In genomic region chrX:50200907-50201306, GRCh38 we compare ENCODE assay signal across 28 cellular contexts. TPM values are rescaled to one million over a fixed set of nuclear protein-coding genes. Genes with fewer than 3 reads are reported as not detected.
"Had no signal": no experiment of that assay in that cellular context is flagged by ENCODE, and none has a peak within 500 bp of the region (broad histone marks: within the 10 kb centered on the region; RNA-seq: fewer than 3 reads in every experiment).

TSS of gene AKAP4 (minus strand) at chrX:50201007. CDS start at chrX:50200889, 118 bp downstream.

- ATAC-seq: activated CD8-positive, alpha-beta T cell treated with anti-CD3 and anti-CD28 coated beads for 36 hours; activated naive CD4-positive, alpha-beta T cell treated with anti-CD3 and anti-CD28 coated beads, Interleukin-2, amount 50 U/mL, for 72 hours; activated naive CD8-positive, alpha-beta T cell treated with anti-CD3 and anti-CD28 coated beads, Interleukin-2, amount 50 U/mL, for 24 hours; body of pancreas had no signal

- H3K4me3 ChIP-seq: ascending aorta, body of pancreas, Peyer's patch, SJCRH30 had no signal

- H3K9ac ChIP-seq: SK-N-SH had no signal

- H3K9me2 ChIP-seq: SK-N-SH had no signal

- DNase-seq: activated CD4-positive, alpha-beta T cell treated with anti-CD3 and anti-CD28 coated beads for 4 hours; activated CD4-positive, CD25-positive, alpha-beta regulatory T cell; activated CD8-positive, alpha-beta memory T cell treated with anti-CD3 and anti-CD28 coated beads, Interleukin-2, amount 50 U/mL, for 48 hours; activated CD8-positive, alpha-beta T cell treated with anti-CD3 and anti-CD28 coated beads for 36 hours; activated effector memory CD4-positive, alpha-beta T cell treated with anti-CD3 and anti-CD28 coated beads, Interleukin-2, amount 50 U/mL, for 16 hours; activated naive CD4-positive, alpha-beta T cell treated with Interleukin-2 at 50 U/mL for 16 hours; activated naive CD8-positive, alpha-beta T cell treated with anti-CD3 and anti-CD28 coated beads, Interleukin-2, amount 50 U/mL, for 24 hours; activated T-cell treated with anti-CD3 and anti-CD28 coated beads, Interleukin-2, amount 50 U/mL, for 1 hour; amniotic stem cell; body of pancreas; central memory CD4-positive, alpha-beta T cell; NCI-H1105 treated with DMSO at 0.1 percent for 48 hours; NCI-H1436 treated with DMSO at 0.1 percent for 48 hours; NCI-H187; NCI-H2081; NCI-H526 treated with DMSO at 0.1 percent for 48 hours; Peyer's patch; Right ventricle myocardium superior; SJCRH30; SK-N-SH; T-helper 1 cell had no signal

- H3K4me1 ChIP-seq: Peyer's patch, SJCRH30 had no signal

- H3K4me3 Mint-ChIP-seq: activated CD8-positive, alpha-beta T cell treated with anti-CD3 and anti-CD28 coated beads for 36 hours; activated naive CD8-positive, alpha-beta T cell treated with anti-CD3 and anti-CD28 coated beads, Interleukin-2, amount 50 U/mL, for 24 hours had no signal

- H3K4me2 ChIP-seq: SK-N-SH had no signal

- H3K27me3 ChIP-seq: ascending aorta, body of pancreas, Peyer's patch, SJCRH30 had no signal

- H3K27ac Mint-ChIP-seq: activated CD8-positive, alpha-beta T cell treated with anti-CD3 and anti-CD28 coated beads for 36 hours; activated naive CD4-positive, alpha-beta T cell treated with anti-CD3 and anti-CD28 coated beads, Interleukin-2, amount 50 U/mL, for 72 hours; activated naive CD8-positive, alpha-beta T cell treated with anti-CD3 and anti-CD28 coated beads, Interleukin-2, amount 50 U/mL, for 24 hours had no signal

- H3K27ac ChIP-seq: ascending aorta, body of pancreas, Peyer's patch, RWPE1, SJCRH30, VCaP had no signal

- H3K9me3 ChIP-seq: ascending aorta, body of pancreas, Peyer's patch, SJCRH30, SK-N-SH had no signal

- H3K9me3 Mint-ChIP-seq: activated CD8-positive, alpha-beta T cell treated with anti-CD3 and anti-CD28 coated beads for 36 hours; activated naive CD4-positive, alpha-beta T cell treated with anti-CD3 and anti-CD28 coated beads, Interleukin-2, amount 50 U/mL, for 72 hours; activated naive CD8-positive, alpha-beta T cell treated with anti-CD3 and anti-CD28 coated beads, Interleukin-2, amount 50 U/mL, for 24 hours had no signal

- H3K36me3 ChIP-seq: ascending aorta, Peyer's patch, SJCRH30 had no signal

- H3K27me3 Mint-ChIP-seq: activated naive CD8-positive, alpha-beta T cell treated with anti-CD3 and anti-CD28 coated beads, Interleukin-2, amount 50 U/mL, for 24 hours had no signal

- H3K36me3 Mint-ChIP-seq: activated naive CD4-positive, alpha-beta T cell treated with anti-CD3 and anti-CD28 coated beads, Interleukin-2, amount 50 U/mL, for 72 hours had no signal

RNA-seq across cellular contexts. Expression of gene AKAP4, which starts in this region (rescaled TPM):
- total RNA-seq: activated CD8-positive, alpha-beta T cell treated with anti-CD3 and anti-CD28 coated beads for 36 hours; activated naive CD4-positive, alpha-beta T cell treated with anti-CD3 and anti-CD28 coated beads, Interleukin-2, amount 50 U/mL, for 72 hours; ascending aorta; body of pancreas; bronchial epithelial cell; NCI-H460; Peyer's patch; Right ventricle myocardium superior; SJCRH30; T-helper 2 cell treated with Interferon-gamma antibody and Interleukin-4, amounts not matched to agents 100 ng/mL and 5 ng/mL, for 36 hours had no signal
- polyA plus RNA-seq: SK-N-SH had no signal
